Comparison of ENCODE assay signal across 1 cellular context in the genomic region with DNA sequence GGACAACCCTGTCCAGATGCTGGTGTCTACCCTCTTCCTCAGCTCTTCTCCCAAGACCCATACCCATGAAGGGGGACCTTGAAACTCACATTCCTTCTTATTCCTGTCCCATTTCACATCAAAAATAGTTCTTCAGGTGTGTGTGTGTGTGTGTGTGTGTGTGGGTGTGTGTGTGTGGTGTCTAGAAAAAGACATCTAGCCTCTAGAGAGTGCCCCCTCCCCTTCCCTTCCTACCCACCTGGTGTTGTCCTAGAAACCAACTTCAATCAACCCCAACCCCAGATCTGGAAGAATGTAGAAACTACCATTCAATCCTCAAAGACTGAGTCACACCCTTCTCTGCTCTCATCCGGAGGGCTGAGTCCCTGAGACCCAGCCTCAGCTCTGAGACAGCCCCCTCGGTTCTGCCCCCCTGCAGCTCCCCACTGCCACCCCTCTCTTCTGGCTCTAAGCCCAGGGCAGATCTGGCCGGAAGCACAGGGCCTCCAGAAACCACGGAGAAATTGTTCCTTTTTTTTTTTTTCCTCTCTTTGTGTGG.
TF ChIP-seq lines count a peak whose summit lies in the region.

No MANE protein-coding gene starts in this region.

TF ChIP-seq in IMR-90, 13 proteins besides CTCF, POLR2A, EP300 and RAD21:
- TF ChIP-seq FOS (IDR thresholded peaks at IDR 0.05; ENCODE audit: low read depth, low read length) (no peak), RCOR1 (IDR thresholded peaks at IDR 0.05; ENCODE audit: insufficient replicate concordance, low read length) (no peak), BHLHE40 (IDR thresholded peaks at IDR 0.05; ENCODE audit: low read depth, low read length) (no peak), MAFK (IDR thresholded peaks at IDR 0.05; ENCODE audit: low read depth, low read length) (no peak), CEBPB (IDR thresholded peaks at IDR 0.05; ENCODE audit: low read depth, low read length) (no peak), RFX5 (IDR thresholded peaks at IDR 0.05; ENCODE audit: low read depth, low read length) (no peak), SMC3 (IDR thresholded peaks at IDR 0.05; ENCODE audit: low read depth, low read length) (no peak), MAZ (IDR thresholded peaks at IDR 0.05; ENCODE audit: borderline replicate concordance, low read depth, low read length) (no peak), NFE2L2 (IDR thresholded peaks at IDR 0.05; ENCODE audit: low read depth, low read length) (no peak), MXI1 (IDR thresholded peaks at IDR 0.05; ENCODE audit: borderline replicate concordance, low read depth, low read length) (no peak), CHD1 (IDR thresholded peaks at IDR 0.05; ENCODE audit: low read depth, low read length) (no peak)
- TF ChIP-seq, protein P1, sequence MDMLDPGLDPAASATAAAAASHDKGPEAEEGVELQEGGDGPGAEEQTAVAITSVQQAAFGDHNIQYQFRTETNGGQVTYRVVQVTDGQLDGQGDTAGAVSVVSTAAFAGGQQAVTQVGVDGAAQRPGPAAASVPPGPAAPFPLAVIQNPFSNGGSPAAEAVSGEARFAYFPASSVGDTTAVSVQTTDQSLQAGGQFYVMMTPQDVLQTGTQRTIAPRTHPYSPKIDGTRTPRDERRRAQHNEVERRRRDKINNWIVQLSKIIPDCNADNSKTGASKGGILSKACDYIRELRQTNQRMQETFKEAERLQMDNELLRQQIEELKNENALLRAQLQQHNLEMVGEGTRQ (IDR thresholded peaks at IDR 0.05; ENCODE audit: low read depth, low read length) = no peak
- TF ChIP-seq, protein P2, sequence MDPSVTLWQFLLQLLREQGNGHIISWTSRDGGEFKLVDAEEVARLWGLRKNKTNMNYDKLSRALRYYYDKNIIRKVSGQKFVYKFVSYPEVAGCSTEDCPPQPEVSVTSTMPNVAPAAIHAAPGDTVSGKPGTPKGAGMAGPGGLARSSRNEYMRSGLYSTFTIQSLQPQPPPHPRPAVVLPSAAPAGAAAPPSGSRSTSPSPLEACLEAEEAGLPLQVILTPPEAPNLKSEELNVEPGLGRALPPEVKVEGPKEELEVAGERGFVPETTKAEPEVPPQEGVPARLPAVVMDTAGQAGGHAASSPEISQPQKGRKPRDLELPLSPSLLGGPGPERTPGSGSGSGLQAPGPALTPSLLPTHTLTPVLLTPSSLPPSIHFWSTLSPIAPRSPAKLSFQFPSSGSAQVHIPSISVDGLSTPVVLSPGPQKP (IDR thresholded peaks at IDR 0.05; ENCODE audit: borderline replicate concordance, low read depth, low read length) = no peak
